ENCODE assay signal across 14 cellular contexts in the genomic region with DNA sequence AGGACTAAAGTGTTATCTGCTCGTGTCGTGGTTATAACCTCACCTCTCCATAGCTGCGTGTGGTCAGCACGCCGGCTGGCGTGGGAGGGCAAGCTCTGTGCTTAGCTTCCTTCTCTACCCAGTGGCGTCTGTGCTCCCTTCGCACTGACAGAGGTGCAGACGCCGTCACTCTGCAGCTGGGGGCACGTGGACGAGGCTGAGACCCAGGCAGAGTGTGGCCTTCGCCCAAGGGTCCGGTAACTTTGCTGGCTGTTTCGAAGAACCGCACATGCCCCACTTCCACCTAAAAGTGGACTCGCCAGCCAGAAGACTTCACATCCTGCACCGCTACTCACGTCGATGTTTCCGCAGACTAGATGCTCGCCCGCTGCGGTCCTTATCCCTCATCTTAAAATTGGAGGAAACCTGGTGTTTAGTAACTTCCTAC. TPM values are rescaled to one million over a fixed set of nuclear protein-coding genes. Genes with fewer than 3 reads are reported as not detected.
DNase-seq lines count a peak whose midpoint lies in the region; ATAC-seq and TF ChIP-seq lines count a peak whose summit lies in the region.
"Had no signal": no experiment of that assay in that cellular context is flagged by ENCODE, and none has a peak within 500 bp of the region (broad histone marks: within the 10 kb centered on the region; RNA-seq: fewer than 3 reads in every experiment).

No MANE protein-coding gene starts in this region.

- H2AFZ ChIP-seq in mammary epithelial cell (ENCODE audit: low read depth, low read length): no peak overlapping the region
- H2AFZ ChIP-seq: parathyroid adenoma had no signal

- no peak overlapping the region for H3K4me2 ChIP-seq in mammary epithelial cell (ENCODE audit: insufficient read depth, low read depth, low read length)

- BruUV-seq in mammary epithelial cell (replicated peaks; lab: Mats Ljungman, UMichigan): no TSS peak

- CTCF ChIA-PET in mammary epithelial cell (lab: Charles Lee; ENCODE audit: low non-redundant PET): no interaction called here

- ATAC-seq in HG02840 (IDR thresholded peaks at IDR 0.05; ENCODE audit: low FRiP score, unreplicated experiment) (no peak), GM18520 (IDR thresholded peaks at IDR 0.05; ENCODE audit: unreplicated experiment) (no peak)
- ATAC-seq: activated CD4-positive, CD25-positive, alpha-beta regulatory T cell treated with anti-CD3 and anti-CD28 coated beads, Interleukin-2, amount 50 U/mL, for 24 hours had no signal

- TF ChIP-seq POLR2A in breast epithelium (IDR thresholded peaks at IDR 0.05): no peak
- no peak for TF ChIP-seq POLR2A in ovary (IDR thresholded peaks at IDR 0.05)
- TF ChIP-seq POLR2A in uterus (IDR thresholded peaks at IDR 0.05): no peak

- in situ Hi-C loops in mammary epithelial cell (cut with MboI; ENCODE audit: low sequenced_read_pairs in 2 of 2): no loop called here

- 98% methylated on average over 24 of the region's 24 CpGs for WGBS in mammary epithelial cell (ENCODE audit: low coverage, missing lambda C conversion rate)
- WGBS in ovary, 3 donors: 23 to 47% (median 30%) methylated on average over 24 of the region's 24 CpGs

- H3K27me3 ChIP-seq in breast epithelium: no peaks in the 10 kb centered on the region
- no peaks in the 10 kb centered on the region for H3K27me3 ChIP-seq in mammary epithelial cell (ENCODE audit: insufficient read depth, low read length)
- H3K27me3 ChIP-seq in cardiac muscle cell: no peaks in the 10 kb centered on the region
- H3K27me3 ChIP-seq in ovary: no peaks in the 10 kb centered on the region
- H3K27me3 ChIP-seq in uterus: no peaks in the 10 kb centered on the region

- H3K36me3 ChIP-seq in breast epithelium: no peaks in the 10 kb centered on the region
- H3K36me3 ChIP-seq in mammary epithelial cell (ENCODE audit: insufficient read depth, low read length): peaks cover under 1% of the 10 kb centered on the region
- H3K36me3 ChIP-seq in cardiac muscle cell: peaks cover 4% of the 10 kb centered on the region
- no peaks in the 10 kb centered on the region for H3K36me3 ChIP-seq in ovary
- no peaks in the 10 kb centered on the region for H3K36me3 ChIP-seq in uterus

- no peaks in the 10 kb centered on the region for H3K79me2 ChIP-seq in mammary epithelial cell (ENCODE audit: insufficient read depth, low read length)
- H3K79me2 ChIP-seq: parathyroid adenoma had no signal

- no peak for TF ChIP-seq CTCF in breast epithelium (IDR thresholded peaks at IDR 0.05)
- no peak for TF ChIP-seq CTCF in mammary epithelial cell (conservative IDR thresholded peaks at IDR 0.05 in 1 of 2, IDR thresholded peaks at IDR 0.05 in 1 of 2; ENCODE audit: extremely low read depth in 1 of 2, insufficient read depth in 1 of 2, low read depth in 1 of 2, low read length in 2 of 2)
- no peak for TF ChIP-seq CTCF in cardiac muscle cell (IDR thresholded peaks at IDR 0.05; ENCODE audit: low read depth, low read length)
- no peak for TF ChIP-seq CTCF in ovary (IDR thresholded peaks at IDR 0.05)
- no peak for TF ChIP-seq CTCF in uterus (IDR thresholded peaks at IDR 0.05)
- no peak for TF ChIP-seq CTCF in GM20000 (IDR thresholded peaks at IDR 0.05; ENCODE audit: extremely low read depth, missing control alignments)

- no peaks in the 10 kb centered on the region for H3K9me3 ChIP-seq in breast epithelium
- H3K9me3 ChIP-seq in mammary epithelial cell (replicated peaks; ENCODE audit: insufficient read depth, low read length): no peaks in the 10 kb centered on the region
- no peaks in the 10 kb centered on the region for H3K9me3 ChIP-seq in cardiac muscle cell (ENCODE audit: low read depth)
- no peaks in the 10 kb centered on the region for H3K9me3 ChIP-seq in ovary
- H3K9me3 ChIP-seq in uterus: no peaks in the 10 kb centered on the region

- H3K27ac ChIP-seq in breast epithelium (peak overlapping the region; percentile 43 to 71), mammary epithelial cell (ENCODE audit: insufficient read depth, low read depth, low read length) (no peak overlapping the region), cardiac muscle cell (peak overlapping the region; percentile 10), ovary (peak overlapping the region; percentile 50 to 93), uterus (peak overlapping the region; percentile 71 to 88)
- H3K27ac ChIP-seq: parathyroid adenoma, SK-N-MC had no signal

- no peak overlapping the region for H3K4me3 ChIP-seq in breast epithelium
- H3K4me3 ChIP-seq in mammary epithelial cell (replicated peaks in 1 of 3; ENCODE audit: insufficient read depth in 1 of 3, low read depth in 2 of 3, low read length in 3 of 3): no peak overlapping the region
- H3K4me3 ChIP-seq in cardiac muscle cell: no peak overlapping the region
- H3K4me3 ChIP-seq in ovary: no peak overlapping the region
- H3K4me3 ChIP-seq in uterus: no peak overlapping the region
- H3K4me3 ChIP-seq: SK-N-MC had no signal

- no peak overlapping the region for H3K9ac ChIP-seq in mammary epithelial cell (ENCODE audit: insufficient read depth, low read length)
- H3K9ac ChIP-seq: parathyroid adenoma had no signal

- intact Hi-C loops in breast epithelium (cut with DNase I; ENCODE audit: low total_unique reads): no loop called here
- intact Hi-C loops in mammary epithelial cell (cut with micrococcal nuclease): loop anchor here (10.0 kb wide), 1 partner anchor 154 kb away; no protein-coding TSS in a partner anchor
- intact Hi-C loops in ovary (cut with DNase I): no loop called here
- intact Hi-C loops in uterus (cut with DNase I; ENCODE audit: low total_unique reads): no loop called here

- H4K20me1 ChIP-seq in mammary epithelial cell (ENCODE audit: insufficient read depth, low read length): no peaks in the 10 kb centered on the region

- DNase-seq in breast epithelium (ENCODE audit: low spot score in 2 of 2): no peak
- no peak for DNase-seq in mammary epithelial cell
- no peak for DNase-seq in cardiac muscle cell (ENCODE audit: low read depth in 1 of 2, low spot score in 1 of 2)
- peak; percentile 52 to 65 (median 58) for DNase-seq in ovary
- peak in 1 of 2 donors; percentile 34 for DNase-seq in uterus
- no peak for DNase-seq in GM20000 (ENCODE audit: low spot score)
- DNase-seq: ACHN, DMS153, NCI-H1436 had no signal

- TF ChIP-seq EP300 in ovary (IDR thresholded peaks at IDR 0.05): no peak

- dilution Hi-C loops in mammary epithelial cell (cut with HindIII; ENCODE audit: low sequenced_read_pairs): no loop called here

- H3K4me1 ChIP-seq in breast epithelium: no peaks in the 10 kb centered on the region
- H3K4me1 ChIP-seq in mammary epithelial cell (ENCODE audit: insufficient read depth, low read length): no peaks in the 10 kb centered on the region
- peaks cover 5% of the 10 kb centered on the region for H3K4me1 ChIP-seq in cardiac muscle cell (ENCODE audit: low read depth)
- peaks cover 13% of the 10 kb centered on the region for H3K4me1 ChIP-seq in ovary (ENCODE audit: insufficient read depth)
- no peaks in the 10 kb centered on the region for H3K4me1 ChIP-seq in uterus
- H3K4me1 ChIP-seq: parathyroid adenoma had no signal

RNA-seq across cellular contexts. Expression of gene DYNC1H1, which starts 35.9 kb away (rescaled TPM):
- total RNA-seq in breast epithelium (100 to 1,000 TPM; 355 to 424 (median 391) TPM), mammary epithelial cell (100 to 1,000 TPM; 557 to 626 TPM), cardiac muscle cell (319 and 434 TPM in 2 replicates), ovary (100 to 1,000 TPM; 221 to 373 (median 292) TPM), uterus (100 to 1,000 TPM; 251 to 634 (median 479) TPM)
- polyA plus RNA-seq in mammary epithelial cell (144 TPM), cardiac muscle cell (143 and 158 TPM in 2 replicates), ovary (100 to 1,000 TPM; 130 to 233 TPM)
- 733 TPM for polyA minus RNA-seq in mammary epithelial cell

Comparison
In these comparisons a context has a peak if more than half of its experiments do, and no peak if none do; other contexts are left out.
1. DNase-seq: peak in ovary (5 of 5); none in breast epithelium (0 of 2), mammary epithelial cell (single experiment), cardiac muscle cell (0 of 2) and GM20000 (single experiment).